Comparison of ENCODE assay signal across 8 cellular contexts in the genomic region with DNA sequence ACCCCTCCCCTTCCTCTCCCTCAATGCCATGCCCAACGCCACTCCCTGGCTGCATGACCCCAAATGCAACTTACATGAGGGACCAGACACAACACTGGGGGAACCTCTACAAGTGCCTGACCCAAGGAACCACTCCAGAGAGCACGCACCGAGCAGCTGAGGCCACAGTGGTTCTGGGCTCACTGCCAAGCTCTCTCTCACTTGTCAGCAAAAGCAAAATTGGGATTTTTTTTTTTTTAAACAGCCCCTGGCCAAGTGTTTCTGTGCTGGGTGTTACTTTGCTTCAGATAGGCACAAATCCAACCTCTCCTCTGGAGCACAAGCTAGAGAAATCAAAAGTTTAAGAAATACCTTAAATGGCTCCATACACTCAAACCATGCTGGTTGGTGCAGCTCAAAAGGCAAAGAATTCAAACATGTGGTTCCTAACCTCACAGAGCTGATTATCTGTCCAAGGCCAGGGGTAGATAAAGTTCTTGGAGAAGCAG.
DNase-seq lines count a peak whose midpoint lies in the region; ATAC-seq and TF ChIP-seq lines count a peak whose summit lies in the region.

No MANE protein-coding gene starts in this region.

- DNase-seq in DMS79 (lab: John Stamatoyannopoulos, UW) (peak; percentile 84), NCI-H187 treated with DMSO at 0.1 percent for 48 hours (lab: John Stamatoyannopoulos, UW) (peak; percentile 44), mammary epithelial cell (peak; percentile 3), mucosa of gallbladder (ENCODE audit: low spot score) (peak; percentile 62), HPDE6-E6E7 (ENCODE audit: extremely low spot score) (no peak), NCI-H526 treated with DMSO at 0.1 percent for 48 hours (lab: John Stamatoyannopoulos, UW) (no peak)
- DNase-seq in activated CD4-positive, alpha-beta T cell treated with anti-CD3 and anti-CD28 coated beads, Interleukin-2, amount 10 ng/mL, durations not matched to agents 24 days and 14 days: no peak

- BruUV-seq in mammary epithelial cell (replicated peaks; lab: Mats Ljungman, UMichigan): no TSS peak

- no peaks in the 10 kb centered on the region for H3K4me1 ChIP-seq in mammary epithelial cell (ENCODE audit: insufficient read depth, low read length)

- H3K4me1 Mint-ChIP-seq in activated CD4-positive, alpha-beta T cell treated with anti-CD3 and anti-CD28 coated beads, Interleukin-2, amount 10 ng/mL, durations not matched to agents 24 days and 14 days: no peaks in the 10 kb centered on the region

- H3K4me2 ChIP-seq in mammary epithelial cell (ENCODE audit: insufficient read depth, low read depth, low read length): no peak overlapping the region

- no peak for ATAC-seq in GM21390 (IDR thresholded peaks at IDR 0.05; ENCODE audit: unreplicated experiment)

- H3K27me3 Mint-ChIP-seq in activated CD4-positive, alpha-beta T cell treated with anti-CD3 and anti-CD28 coated beads, Interleukin-2, amount 10 ng/mL, durations not matched to agents 24 days and 14 days: peaks cover 10% of the 10 kb centered on the region

- H4K20me1 ChIP-seq in mammary epithelial cell (ENCODE audit: insufficient read depth, low read length): no peaks in the 10 kb centered on the region

- no peaks in the 10 kb centered on the region for H3K9me3 Mint-ChIP-seq in activated CD4-positive, alpha-beta T cell treated with anti-CD3 and anti-CD28 coated beads, Interleukin-2, amount 10 ng/mL, durations not matched to agents 24 days and 14 days

- in situ Hi-C loops in mammary epithelial cell (cut with MboI; ENCODE audit: low sequenced_read_pairs in 2 of 2): no loop called here

- dilution Hi-C loops in mammary epithelial cell (cut with HindIII; ENCODE audit: low sequenced_read_pairs): no loop called here

- no peak for TF ChIP-seq CTCF in mammary epithelial cell (conservative IDR thresholded peaks at IDR 0.05 in 1 of 2, IDR thresholded peaks at IDR 0.05 in 1 of 2; ENCODE audit: extremely low read depth in 1 of 2, insufficient read depth in 1 of 2, low read depth in 1 of 2, low read length in 2 of 2)

- no peaks in the 10 kb centered on the region for H3K9me3 ChIP-seq in mammary epithelial cell (replicated peaks; ENCODE audit: insufficient read depth, low read length)

- WGBS in mammary epithelial cell (ENCODE audit: low coverage, missing lambda C conversion rate): 30% methylated on average over 3 of the region's 3 CpGs

- H3K36me3 ChIP-seq in mammary epithelial cell (ENCODE audit: insufficient read depth, low read length): no peaks in the 10 kb centered on the region

- CTCF ChIA-PET in mammary epithelial cell (lab: Charles Lee; ENCODE audit: low non-redundant PET): no interaction called here

- H3K4me3 Mint-ChIP-seq in activated CD4-positive, alpha-beta T cell treated with anti-CD3 and anti-CD28 coated beads, Interleukin-2, amount 10 ng/mL, durations not matched to agents 24 days and 14 days: no peak overlapping the region

- no peaks in the 10 kb centered on the region for H3K36me3 Mint-ChIP-seq in activated CD4-positive, alpha-beta T cell treated with anti-CD3 and anti-CD28 coated beads, Interleukin-2, amount 10 ng/mL, durations not matched to agents 24 days and 14 days (ENCODE audit: low read depth)

- intact Hi-C loops in mammary epithelial cell (cut with micrococcal nuclease): no loop called here
- intact Hi-C loops in activated CD4-positive, alpha-beta T cell treated with anti-CD3 and anti-CD28 coated beads, Interleukin-2, amount 10 ng/mL, durations not matched to agents 24 days and 14 days (cut with micrococcal nuclease): no loop called here

- H3K4me3 ChIP-seq in mammary epithelial cell (replicated peaks in 1 of 3; ENCODE audit: insufficient read depth in 1 of 3, low read depth in 2 of 3, low read length in 3 of 3): no peak overlapping the region

- no peak overlapping the region for H3K9ac ChIP-seq in mammary epithelial cell (ENCODE audit: insufficient read depth, low read length)

- no peaks in the 10 kb centered on the region for H3K27me3 ChIP-seq in mammary epithelial cell (ENCODE audit: insufficient read depth, low read length)

- H3K79me2 ChIP-seq in mammary epithelial cell (ENCODE audit: insufficient read depth, low read length): no peaks in the 10 kb centered on the region

- no peak overlapping the region for H2AFZ ChIP-seq in mammary epithelial cell (ENCODE audit: low read depth, low read length)

- H3K27ac Mint-ChIP-seq in activated CD4-positive, alpha-beta T cell treated with anti-CD3 and anti-CD28 coated beads, Interleukin-2, amount 10 ng/mL, durations not matched to agents 24 days and 14 days: no peak overlapping the region

- H3K27ac ChIP-seq in mammary epithelial cell (ENCODE audit: insufficient read depth, low read depth, low read length): no peak overlapping the region

Comparison
In these comparisons a context has a peak if more than half of its experiments do, and no peak if none do; other contexts are left out.
1. DNase-seq: peak in DMS79 (single experiment), NCI-H187 treated with DMSO at 0.1 percent for 48 hours (single experiment), mammary epithelial cell (single experiment) and mucosa of gallbladder (single experiment); none in HPDE6-E6E7 (single experiment), activated CD4-positive, alpha-beta T cell treated with anti-CD3 and anti-CD28 coated beads, Interleukin-2, amount 10 ng/mL, durations not matched to agents 24 days and 14 days (single experiment) and NCI-H526 treated with DMSO at 0.1 percent for 48 hours (single experiment).